In genomic region chr1:62637392-62638105, GRCh38 we compare ENCODE assay signal across 31 cellular contexts. TPM values are rescaled to one million over a fixed set of nuclear protein-coding genes. Genes with fewer than 3 reads are reported as not detected.
DNase-seq lines count a peak whose midpoint lies in the region; ATAC-seq, FAIRE-seq and TF ChIP-seq lines count a peak whose summit lies in the region.
"Had no signal": no experiment of that assay in that cellular context is flagged by ENCODE, and none has a peak within 500 bp of the region (broad histone marks: within the 10 kb centered on the region; RNA-seq: fewer than 3 reads in every experiment).

No MANE protein-coding gene starts in this region.

- DNase-seq in activated T-cell treated with anti-CD3 and anti-CD28 coated beads, Interleukin-2, amount 50 U/mL, for 24 hours = no peak
- no peak for DNase-seq in activated T-cell treated with anti-CD3 and anti-CD28 coated beads, Interleukin-2, amount 50 U/mL, for 72 hours
- no peak for DNase-seq in PC-3
- peak; percentile 5 for DNase-seq in bronchial epithelial cell (ENCODE audit: low read depth)
- peak; percentile 8 for DNase-seq in osteoblast (ENCODE audit: insufficient read length, low spot score, missing footprints)
- no peak for DNase-seq in GM13976 (ENCODE audit: low spot score)
- DNase-seq in CD1c-positive myeloid dendritic cell (ENCODE audit: extremely low spot score) = no peak
- DNase-seq in NCI-H1105 (lab: John Stamatoyannopoulos, UW) = no peak
- DNase-seq: activated CD4-positive, alpha-beta T cell treated with anti-CD3 and anti-CD28 coated beads for 36 hours; activated CD8-positive, alpha-beta memory T cell treated with anti-CD3 and anti-CD28 coated beads for 24 hours; activated naive CD4-positive, alpha-beta T cell treated with anti-CD3 and anti-CD28 coated beads for 36 hours; activated T-cell treated with anti-CD3 and anti-CD28 coated beads, Interleukin-2, amount 50 U/mL, for 4 hours; amniotic stem cell; endodermal cell; KG1; NCI-H1092; NCI-H2029 treated with DMSO at 0.1 percent for 48 hours; NCI-H226; Right ventricle myocardium superior; stimulated activated CD4-positive, alpha-beta T cell treated with anti-CD3 and anti-CD28 coated beads, Interleukin-4, amount 100 ng/mL, for 1 hour had no signal

- no peaks in the 10 kb centered on the region for H3K9me2 ChIP-seq in PC-3 (replicated peaks; ENCODE audit: low read length)

- H3K4me3 ChIP-seq in PC-3 (ENCODE audit: low read length) (no peak overlapping the region), bronchial epithelial cell (ENCODE audit: low read depth, low read length) (no peak overlapping the region), osteoblast (ENCODE audit: insufficient read depth, low read length) (no peak overlapping the region)
- H3K4me3 ChIP-seq: breast epithelium, coronary artery, right atrium auricular region had no signal

- no peak overlapping the region for H3K9ac ChIP-seq in PC-3 (ENCODE audit: low read length)
- H3K9ac ChIP-seq: parathyroid adenoma had no signal

- TF ChIP-seq CTCF in PC-3 (conservative IDR thresholded peaks at IDR 0.05; ENCODE audit: low read depth, low read length) (no peak), bronchial epithelial cell (IDR thresholded peaks at IDR 0.05; ENCODE audit: insufficient read depth, low read length, severe bottlenecking) (no peak), osteoblast (IDR thresholded peaks at IDR 0.05; ENCODE audit: extremely low read depth, low read depth, low read length) (no peak), GM13976 (IDR thresholded peaks at IDR 0.05; ENCODE audit: borderline replicate concordance, control extremely low read depth, extremely low read depth, insufficient read depth, missing control alignments) (no peak)

- H3K9me3 Mint-ChIP-seq in activated T-cell treated with anti-CD3 and anti-CD28 coated beads, Interleukin-2, amount 50 U/mL, for 24 hours = peaks cover 6% of the 10 kb centered on the region
- no peaks in the 10 kb centered on the region for H3K9me3 Mint-ChIP-seq in activated T-cell treated with anti-CD3 and anti-CD28 coated beads, Interleukin-2, amount 50 U/mL, for 72 hours
- H3K9me3 Mint-ChIP-seq: activated naive CD4-positive, alpha-beta T cell treated with anti-CD3 and anti-CD28 coated beads for 36 hours; activated T-cell treated with anti-CD3 and anti-CD28 coated beads, Interleukin-2, amount 50 U/mL, for 4 hours; endodermal cell; stimulated activated memory B cell treated with anti-CD40 and anti-IgM and Interleukin-4, amounts not matched to agents 10 μg/mL and 1 μg/mL and 100 μg/mL, for 72 hours had no signal

- ATAC-seq in activated T-cell treated with anti-CD3 and anti-CD28 coated beads, Interleukin-2, amount 50 U/mL, for 72 hours (replicated peaks in 1 of 2) = no peak
- ATAC-seq in PC-3 = peak; percentile 31; the same call in 1 of the 2 replicates
- ATAC-seq: activated CD4-positive, alpha-beta T cell treated with anti-CD3 and anti-CD28 coated beads for 36 hours; activated T-cell treated with anti-CD3 and anti-CD28 coated beads, Interleukin-2, amount 50 U/mL, for 4 hours; stimulated activated memory B cell treated with anti-CD40 and anti-IgM and Interleukin-4, amounts not matched to agents 10 μg/mL and 1 μg/mL and 100 μg/mL, for 72 hours had no signal

- BruUV-seq in PC-3 (replicated peaks; lab: Mats Ljungman, UMichigan) = no TSS peak

- no peaks in the 10 kb centered on the region for H3K79me2 ChIP-seq in PC-3 (ENCODE audit: low read length)
- no peaks in the 10 kb centered on the region for H3K79me2 ChIP-seq in osteoblast (ENCODE audit: insufficient read depth, low read length)
- H3K79me2 ChIP-seq: parathyroid adenoma had no signal

- intact Hi-C loops in PC-3 (cut with micrococcal nuclease) = no loop called here

- H3K27me3 ChIP-seq in PC-3 (ENCODE audit: low read length) = no peaks in the 10 kb centered on the region
- H3K27me3 ChIP-seq in bronchial epithelial cell (ENCODE audit: control insufficient read depth, insufficient read depth, low read length) = no peaks in the 10 kb centered on the region
- H3K27me3 ChIP-seq in osteoblast (ENCODE audit: insufficient read depth, low read length) = no peaks in the 10 kb centered on the region
- H3K27me3 ChIP-seq: breast epithelium, right atrium auricular region had no signal

- H3K27ac ChIP-seq in PC-3 (ENCODE audit: low read length) (no peak overlapping the region), osteoblast (ENCODE audit: low read depth, low read length) (no peak overlapping the region)
- H3K27ac ChIP-seq: breast epithelium, coronary artery, parathyroid adenoma, right atrium auricular region had no signal

- H3K36me3 ChIP-seq in PC-3 (ENCODE audit: low read depth, low read length) = 0 out of 2 replicates have a peak, but pooled peaks cover 7% of the 10 kb centered on the region
- no peaks in the 10 kb centered on the region for H3K36me3 ChIP-seq in bronchial epithelial cell (ENCODE audit: control insufficient read depth, insufficient read depth, low read length)
- H3K36me3 ChIP-seq in osteoblast (ENCODE audit: insufficient read depth, low read length) = peaks cover 28% of the 10 kb centered on the region

- H3K4me1 Mint-ChIP-seq in activated T-cell treated with anti-CD3 and anti-CD28 coated beads, Interleukin-2, amount 50 U/mL, for 24 hours (ENCODE audit: low read depth) = peaks cover 5% of the 10 kb centered on the region
- H3K4me1 Mint-ChIP-seq in activated T-cell treated with anti-CD3 and anti-CD28 coated beads, Interleukin-2, amount 50 U/mL, for 72 hours (ENCODE audit: low read depth) = no peaks in the 10 kb centered on the region
- H3K4me1 Mint-ChIP-seq: activated CD4-positive, alpha-beta T cell treated with anti-CD3 and anti-CD28 coated beads for 36 hours; B cell; endodermal cell; stimulated activated memory B cell treated with anti-CD40 and anti-IgM and Interleukin-4, amounts not matched to agents 10 μg/mL and 1 μg/mL and 100 μg/mL, for 72 hours had no signal

- H3K4me3 Mint-ChIP-seq in activated T-cell treated with anti-CD3 and anti-CD28 coated beads, Interleukin-2, amount 50 U/mL, for 24 hours = no peak overlapping the region
- H3K4me3 Mint-ChIP-seq in activated T-cell treated with anti-CD3 and anti-CD28 coated beads, Interleukin-2, amount 50 U/mL, for 72 hours = no peak overlapping the region
- H3K4me3 Mint-ChIP-seq: activated CD4-positive, alpha-beta T cell treated with anti-CD3 and anti-CD28 coated beads for 36 hours; activated naive CD4-positive, alpha-beta T cell treated with anti-CD3 and anti-CD28 coated beads for 36 hours; activated T-cell treated with anti-CD3 and anti-CD28 coated beads, Interleukin-2, amount 50 U/mL, for 4 hours; B cell; endodermal cell; stimulated activated memory B cell treated with anti-CD40 and anti-IgM and Interleukin-4, amounts not matched to agents 10 μg/mL and 1 μg/mL and 100 μg/mL, for 72 hours had no signal

- no peak for FAIRE-seq in bronchial epithelial cell (lab: Jason Lieb, UNC)

- peaks cover 22% of the 10 kb centered on the region for H3K36me3 Mint-ChIP-seq in activated T-cell treated with anti-CD3 and anti-CD28 coated beads, Interleukin-2, amount 50 U/mL, for 24 hours (ENCODE audit: low read depth)
- H3K36me3 Mint-ChIP-seq in activated T-cell treated with anti-CD3 and anti-CD28 coated beads, Interleukin-2, amount 50 U/mL, for 72 hours (ENCODE audit: insufficient read depth in 2 of 2) = peaks cover 2 to 3% of the 10 kb centered on the region in 2 donors

- no peaks in the 10 kb centered on the region for H3K27me3 Mint-ChIP-seq in activated T-cell treated with anti-CD3 and anti-CD28 coated beads, Interleukin-2, amount 50 U/mL, for 24 hours
- no peaks in the 10 kb centered on the region for H3K27me3 Mint-ChIP-seq in activated T-cell treated with anti-CD3 and anti-CD28 coated beads, Interleukin-2, amount 50 U/mL, for 72 hours (ENCODE audit: low read depth)
- H3K27me3 Mint-ChIP-seq: activated CD4-positive, alpha-beta T cell treated with anti-CD3 and anti-CD28 coated beads for 36 hours; B cell; stimulated activated memory B cell treated with anti-CD40 and anti-IgM and Interleukin-4, amounts not matched to agents 10 μg/mL and 1 μg/mL and 100 μg/mL, for 72 hours had no signal

- H3K9me3 ChIP-seq in PC-3 (ENCODE audit: low read length) (no peaks in the 10 kb centered on the region), osteoblast (ENCODE audit: low read depth, low read length) (no peaks in the 10 kb centered on the region)

- H2AFZ ChIP-seq in PC-3 (ENCODE audit: low read length) = no peak overlapping the region
- no peak overlapping the region for H2AFZ ChIP-seq in osteoblast (ENCODE audit: low read length)
- H2AFZ ChIP-seq: parathyroid adenoma had no signal

- peak overlapping the region; percentile 32 for H3K27ac Mint-ChIP-seq in activated T-cell treated with anti-CD3 and anti-CD28 coated beads, Interleukin-2, amount 50 U/mL, for 24 hours
- H3K27ac Mint-ChIP-seq in activated T-cell treated with anti-CD3 and anti-CD28 coated beads, Interleukin-2, amount 50 U/mL, for 72 hours = no peak overlapping the region
- H3K27ac Mint-ChIP-seq: activated CD4-positive, alpha-beta T cell treated with anti-CD3 and anti-CD28 coated beads for 36 hours; activated naive CD4-positive, alpha-beta T cell treated with anti-CD3 and anti-CD28 coated beads for 36 hours; B cell; endodermal cell; stimulated activated memory B cell treated with anti-CD40 and anti-IgM and Interleukin-4, amounts not matched to agents 10 μg/mL and 1 μg/mL and 100 μg/mL, for 72 hours had no signal

- no peak overlapping the region for H3K4me2 ChIP-seq in PC-3 (ENCODE audit: low read length)
- H3K4me2 ChIP-seq in osteoblast (ENCODE audit: insufficient read depth, low read length) = no peak overlapping the region

- no peaks in the 10 kb centered on the region for H4K20me1 ChIP-seq in PC-3 (ENCODE audit: low read length)
- H4K20me1 ChIP-seq in osteoblast (ENCODE audit: insufficient read depth, low read length) = no peaks in the 10 kb centered on the region

- in situ Hi-C loops in GM13976 (cut with MboI; ENCODE audit: low sequenced_read_pairs, unreplicated experiment) = no loop called here

- no peaks in the 10 kb centered on the region for H3F3A ChIP-seq in PC-3 (ENCODE audit: low read length, unreplicated experiment)

- POLR2A ChIA-PET in PC-3 (lab: Charles Lee; ENCODE audit: unreplicated experiment) = no interaction called here

- CTCF ChIA-PET in PC-3 (lab: Charles Lee) = no interaction called here

- H3K4me1 ChIP-seq in PC-3 (ENCODE audit: insufficient read depth, low read length) (no peaks in the 10 kb centered on the region), osteoblast (ENCODE audit: insufficient read depth, low read length) (no peaks in the 10 kb centered on the region)
- H3K4me1 ChIP-seq: breast epithelium, parathyroid adenoma, right atrium auricular region had no signal

RNA-seq across cellular contexts. Expression of gene ANGPTL3, which starts 40.2 kb away (rescaled TPM):
- not detected for total RNA-seq in activated T-cell treated with anti-CD3 and anti-CD28 coated beads, Interleukin-2, amount 50 U/mL, for 72 hours
- total RNA-seq in PC-3 (2014; rRNA removed) (not detected in 2 replicates), bronchial epithelial cell (not detected in 2 replicates), osteoblast (under 0.01 TPM in 1 of 2 replicates, not detected in the other)
- total RNA-seq: A673; activated CD4-positive, alpha-beta T cell treated with anti-CD3 and anti-CD28 coated beads for 36 hours; activated naive CD4-positive, alpha-beta T cell treated with anti-CD3 and anti-CD28 coated beads for 36 hours; activated T-cell treated with anti-CD3 and anti-CD28 coated beads, Interleukin-2, amount 50 U/mL, for 4 hours; B cell; breast epithelium; Daoy; endodermal cell; kidney epithelial cell; lung microvascular endothelial cell; right atrium auricular region; Right ventricle myocardium superior; urinary bladder had no signal

RNA-seq across cellular contexts. Expression of gene DOCK7, which starts 50.6 kb away (rescaled TPM):
- 10 to 100 TPM in 1 of 2 donors, 1 to 10 TPM in 1; 7.6 to 10.7 TPM for total RNA-seq in activated T-cell treated with anti-CD3 and anti-CD28 coated beads, Interleukin-2, amount 50 U/mL, for 72 hours
- total RNA-seq in PC-3 (2014; rRNA removed) = 70.1 and 81.4 TPM in 2 replicates
- total RNA-seq in bronchial epithelial cell = 20.8 and 37.5 TPM in 2 replicates
- 73.8 and 91.3 TPM in 2 replicates for total RNA-seq in osteoblast

Comparison
In these comparisons a context has a peak if more than half of its experiments do, and no peak if none do; other contexts are left out.
1. DNase-seq: peak in bronchial epithelial cell (single experiment) and osteoblast (single experiment); none in activated T-cell treated with anti-CD3 and anti-CD28 coated beads, Interleukin-2, amount 50 U/mL, for 24 hours (single experiment), activated T-cell treated with anti-CD3 and anti-CD28 coated beads, Interleukin-2, amount 50 U/mL, for 72 hours (0 of 2), PC-3 (single experiment), GM13976 (single experiment), CD1c-positive myeloid dendritic cell (single experiment) and NCI-H1105 (single experiment).